ENCODE assay signal across 31 cellular contexts in the genomic region with DNA sequence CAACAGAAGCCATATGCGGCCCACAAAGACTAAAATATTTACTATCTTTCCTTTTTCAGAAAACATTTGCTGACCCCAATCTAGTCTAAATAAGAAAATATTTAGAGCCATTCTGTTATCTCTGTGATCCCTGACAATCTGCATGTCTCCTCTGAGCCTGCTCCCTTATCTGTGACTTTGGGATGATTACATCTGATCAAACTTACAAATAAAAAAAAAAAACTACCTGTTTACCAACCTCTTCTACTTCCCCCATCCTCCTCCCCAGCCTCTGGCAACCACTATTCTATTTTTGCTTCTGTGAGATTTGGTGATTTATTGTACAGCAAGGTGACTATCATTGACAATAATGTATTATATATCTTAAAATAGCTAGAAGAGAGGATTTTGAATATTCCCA.
"Had no signal": no experiment of that assay in that cellular context is flagged by ENCODE, and none has a peak within 500 bp of the region (broad histone marks: within the 10 kb centered on the region; RNA-seq: fewer than 3 reads in every experiment).

No MANE protein-coding gene starts in this region.

- H3K4me1 ChIP-seq: ascending aorta had no signal

- H3K4me3 ChIP-seq: ascending aorta, cardiac muscle cell had no signal

- ATAC-seq: activated CD4-positive, alpha-beta T cell treated with anti-CD3 and anti-CD28 coated beads for 36 hours; activated CD4-positive, CD25-positive, alpha-beta regulatory T cell treated with anti-CD3 and anti-CD28 coated beads, Interleukin-2, amount 50 U/mL, for 24 hours; activated CD8-positive, alpha-beta memory T cell treated with anti-CD3 and anti-CD28 coated beads, Interleukin-2, amount 10 ng/mL, durations not matched to agents 7 days and 5 days; activated CD8-positive, alpha-beta T cell treated with anti-CD3 and anti-CD28 coated beads, Interleukin-2, amount 10 ng/mL, durations not matched to agents 7 days and 5 days; activated naive CD8-positive, alpha-beta T cell treated with anti-CD3 and anti-CD28 coated beads, Interleukin-2, amount 50 U/mL, for 24 hours; T-cell; WTC11 had no signal

- H3K9me3 ChIP-seq: ascending aorta had no signal

- DNase-seq: activated CD4-positive, alpha-beta memory T cell treated with anti-CD3 and anti-CD28 coated beads, Interleukin-2, amount 10 ng/mL, durations not matched to agents 7 days and 5 days; activated CD4-positive, alpha-beta T cell treated with anti-CD3 and anti-CD28 coated beads for 1 hour; activated CD4-positive, alpha-beta T cell treated with anti-CD3 and anti-CD28 coated beads for 36 hours; activated CD4-positive, alpha-beta T cell treated with anti-CD3 and anti-CD28 coated beads for 48 hours; activated CD4-positive, alpha-beta T cell treated with anti-CD3 and anti-CD28 coated beads, Interleukin-2, amount 10 ng/mL, durations not matched to agents 7 days and 5 days; activated CD4-positive, alpha-beta T cell treated with anti-CD3 and anti-CD28 coated beads, Interleukin-2, amount 50 U/mL, for 48 hours; activated CD4-positive, CD25-positive, alpha-beta regulatory T cell; activated CD8-positive, alpha-beta memory T cell treated with anti-CD3 and anti-CD28 coated beads for 24 hours; activated CD8-positive, alpha-beta memory T cell treated with anti-CD3 and anti-CD28 coated beads, Interleukin-2, amount 10 ng/mL, durations not matched to agents 7 days and 5 days; activated CD8-positive, alpha-beta memory T cell treated with anti-CD3 and anti-CD28 coated beads, Interleukin-2, amount 50 U/mL, for 48 hours; activated CD8-positive, alpha-beta T cell treated with anti-CD3 and anti-CD28 coated beads, Interleukin-2, amount 10 ng/mL, durations not matched to agents 7 days and 5 days; activated effector memory CD4-positive, alpha-beta T cell treated with Interleukin-2 at 50 U/mL for 16 hours; activated gamma-delta T cell; activated naive CD4-positive, alpha-beta T cell treated with anti-CD3 and anti-CD28 coated beads, Interleukin-2, amount 10 ng/mL, durations not matched to agents 7 days and 5 days; activated naive CD4-positive, alpha-beta T cell treated with Interleukin-2 at 50 U/mL for 16 hours; activated naive CD8-positive, alpha-beta T cell treated with anti-CD3 and anti-CD28 coated beads, Interleukin-2, amount 10 ng/mL, durations not matched to agents 7 days and 5 days; activated naive CD8-positive, alpha-beta T cell treated with anti-CD3 and anti-CD28 coated beads, Interleukin-2, amount 50 U/mL, for 24 hours; activated T-cell treated with anti-CD3 and anti-CD28 coated beads, Interleukin-2, amount 50 U/mL, for 24 hours; activated T-cell treated with anti-CD3 and anti-CD28 coated beads, Interleukin-2, amount 50 U/mL, for 48 hours; amygdala; anterior cingulate cortex; caudate nucleus; cerebellar nuclear complex; T-cell; T-helper 2 cell; T-helper 9 cell; WERI-Rb-1 had no signal

- H3K27me3 ChIP-seq: ascending aorta, cardiac muscle cell had no signal

- H3K36me3 ChIP-seq: ascending aorta, cardiac muscle cell, WERI-Rb-1 had no signal

- H3K27ac ChIP-seq: ascending aorta, cardiac muscle cell, WERI-Rb-1 had no signal
